In genomic region chr3:52068055-52068704, GRCh38 we compare ENCODE assay signal across 1 cellular context.
TF ChIP-seq lines count a peak whose summit lies in the region.

No MANE protein-coding gene starts in this region.

TF ChIP-seq in HepG2, 621 proteins besides CTCF, POLR2A, EP300 and RAD21:
- TF ChIP-seq SRF (IDR thresholded peaks at IDR 0.05; ENCODE audit: low read depth, low read length), result no peak
- TF ChIP-seq ZNF598 (CRISPR knock-in tag; IDR thresholded peaks at IDR 0.05; ENCODE audit: borderline replicate concordance), result no peak
- no peak for TF ChIP-seq ZNF367 (CRISPR knock-in tag; IDR thresholded peaks at IDR 0.05; ENCODE audit: borderline replicate concordance)
- no peak for TF ChIP-seq MYNN (CRISPR knock-in tag; IDR thresholded peaks at IDR 0.05; ENCODE audit: low read depth)
- no peak for TF ChIP-seq SNAPC4 (CRISPR knock-in tag; IDR thresholded peaks at IDR 0.05)
- TF ChIP-seq XBP1 (CRISPR knock-in tag; IDR thresholded peaks at IDR 0.05), result no peak
- no peak for TF ChIP-seq ZNF761 (CRISPR knock-in tag; conservative IDR thresholded peaks at IDR 0.05)
- TF ChIP-seq REL (CRISPR knock-in tag; conservative IDR thresholded peaks at IDR 0.05), result no peak
- no peak for TF ChIP-seq PBX2 (CRISPR knock-in tag; IDR thresholded peaks at IDR 0.05)
- TF ChIP-seq ZSCAN12 (CRISPR knock-in tag; IDR thresholded peaks at IDR 0.05), result no peak
- TF ChIP-seq ZNF407 (CRISPR knock-in tag; IDR thresholded peaks at IDR 0.05; ENCODE audit: not compliant biosample characterization), result no peak
- no peak for TF ChIP-seq JARID2 (CRISPR knock-in tag; IDR thresholded peaks at IDR 0.05; ENCODE audit: insufficient replicate concordance)
- no peak for TF ChIP-seq PRMT3 (CRISPR knock-in tag; IDR thresholded peaks at IDR 0.05; ENCODE audit: borderline replicate concordance, low read depth)
- no peak for TF ChIP-seq CEBPG (CRISPR knock-in tag; IDR thresholded peaks at IDR 0.05)
